ENCODE assay signal across 19 cellular contexts in the genomic region with DNA sequence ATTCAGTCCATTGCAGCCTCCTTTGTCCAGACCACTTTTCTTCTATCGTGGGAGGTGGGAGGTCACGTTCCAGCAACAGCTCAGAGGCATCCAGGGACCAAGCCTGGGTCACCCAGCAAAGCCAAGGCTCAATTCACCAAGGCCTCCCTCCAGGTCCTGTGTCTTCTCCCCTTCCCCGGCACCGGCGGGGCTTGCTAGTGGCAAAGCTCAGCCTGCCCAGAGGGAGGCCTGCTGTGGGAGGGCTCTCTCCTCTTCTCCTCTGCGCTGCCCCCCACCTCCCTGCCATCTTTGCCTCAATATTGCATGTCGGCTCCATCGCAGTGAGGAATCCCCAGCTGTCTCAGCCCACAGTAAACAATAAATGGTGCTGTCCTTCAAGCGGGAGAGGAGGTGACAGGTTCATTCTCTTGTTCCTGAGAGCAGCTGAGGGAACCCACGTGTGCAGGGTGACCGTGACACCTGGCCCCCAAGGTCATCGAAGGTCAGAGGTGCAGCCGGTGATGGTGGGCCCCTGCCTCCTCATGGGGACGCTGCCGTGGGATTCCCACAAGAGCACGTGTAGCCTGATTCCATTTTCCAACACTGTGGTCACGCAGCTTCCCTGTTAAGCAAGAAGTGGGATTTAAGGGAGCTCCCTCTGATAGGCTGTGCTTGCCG.
A peak's percentile ranks its signal among the peaks of the same experiment; 100 is the strongest.
DNase-seq lines count a peak whose midpoint lies in the region; ATAC-seq and TF ChIP-seq lines count a peak whose summit lies in the region.
"Had no signal": no experiment of that assay in that cellular context is flagged by ENCODE, and none has a peak within 500 bp of the region (broad histone marks: within the 10 kb centered on the region; RNA-seq: fewer than 3 reads in every experiment).

No MANE protein-coding gene starts in this region.

- H3K27ac Mint-ChIP-seq in activated CD4-positive, alpha-beta T cell treated with anti-CD3 and anti-CD28 coated beads, Interleukin-2, amount 10 ng/mL, durations not matched to agents 7 days and 5 days = peak overlapping the region; percentile 50
- H3K27ac Mint-ChIP-seq: IgD-negative memory B cell had no signal

- CTCF ChIA-PET in activated CD4-positive, alpha-beta T cell treated with anti-CD3 and anti-CD28 coated beads, Interleukin-2, amount 10 ng/mL, durations not matched to agents 7 days and 5 days (lab: Charles Lee) = interaction anchor here (1.1 kb wide), 1 partner anchor 14 kb away, joined by 3 read pairs; no protein-coding TSS in a partner anchor

- TF ChIP-seq CTCF in RWPE2 (IDR thresholded peaks at IDR 0.05; ENCODE audit: poor library complexity, severe bottlenecking) = no peak
- TF ChIP-seq CTCF in lower lobe of right lung (IDR thresholded peaks at IDR 0.05) = no peak
- no peak for TF ChIP-seq CTCF in vagina (IDR thresholded peaks at IDR 0.05)

- POLR2A ChIA-PET in activated CD4-positive, alpha-beta T cell treated with anti-CD3 and anti-CD28 coated beads, Interleukin-2, amount 10 ng/mL, durations not matched to agents 7 days and 5 days (lab: Charles Lee) = no interaction called here

- H3K27me3 Mint-ChIP-seq in activated CD4-positive, alpha-beta T cell treated with anti-CD3 and anti-CD28 coated beads, Interleukin-2, amount 10 ng/mL, durations not matched to agents 7 days and 5 days = no peaks in the 10 kb centered on the region
- H3K27me3 Mint-ChIP-seq: IgD-negative memory B cell had no signal

- no peak overlapping the region for H3K4me3 Mint-ChIP-seq in activated CD4-positive, alpha-beta T cell treated with anti-CD3 and anti-CD28 coated beads, Interleukin-2, amount 10 ng/mL, durations not matched to agents 7 days and 5 days
- H3K4me3 Mint-ChIP-seq: IgD-negative memory B cell had no signal

- peaks cover 7% of the 10 kb centered on the region for H3K9me3 Mint-ChIP-seq in activated CD4-positive, alpha-beta T cell treated with anti-CD3 and anti-CD28 coated beads, Interleukin-2, amount 10 ng/mL, durations not matched to agents 7 days and 5 days

- no peak for DNase-seq in activated CD4-positive, alpha-beta T cell treated with anti-CD3 and anti-CD28 coated beads, Interleukin-2, amount 10 ng/mL, durations not matched to agents 7 days and 5 days
- no peak for DNase-seq in activated CD4-positive, alpha-beta T cell treated with anti-CD3 and anti-CD28 coated beads, Interleukin-2, amount 50 U/mL, for 4 hours
- DNase-seq in RWPE2 (ENCODE audit: low spot score) (no peak), lower lobe of right lung (peak; percentile 24), vagina (ENCODE audit: extremely low spot score in 2 of 2) (no peak), SIG-M5 (lab: John Stamatoyannopoulos, UW) (no peak), middle frontal gyrus (ENCODE audit: extremely low spot score, low spot score) (no peak)
- DNase-seq: BE2C; GF-D8; MV-4-11; NCI-H1694; NCI-H2081 treated with DMSO at 0.1 percent for 48 hours; NK-92 treated with Interleukin-12 subunit alpha and Interleukin-12 subunit beta, amount 100 ng/mL, for 24 hours had no signal

- H3K27me3 ChIP-seq in RWPE2 (ENCODE audit: insufficient read depth, poor library complexity, severe bottlenecking) (no peaks in the 10 kb centered on the region), lower lobe of right lung (ENCODE audit: low read depth) (no peaks in the 10 kb centered on the region), vagina (no peaks in the 10 kb centered on the region)
- H3K27me3 ChIP-seq: BE2C, SJCRH30 had no signal

- H3K36me3 ChIP-seq in RWPE2 (ENCODE audit: low read depth) (no peaks in the 10 kb centered on the region), lower lobe of right lung (no peaks in the 10 kb centered on the region), vagina (no peaks in the 10 kb centered on the region)
- H3K36me3 ChIP-seq: BE2C, SJCRH30 had no signal

- H3K4me1 Mint-ChIP-seq in activated CD4-positive, alpha-beta T cell treated with anti-CD3 and anti-CD28 coated beads, Interleukin-2, amount 10 ng/mL, durations not matched to agents 7 days and 5 days = no peaks in the 10 kb centered on the region
- H3K4me1 Mint-ChIP-seq: IgD-negative memory B cell had no signal

- peak overlapping the region; percentile 93 for H3K27ac ChIP-seq in RWPE2 (ENCODE audit: poor library complexity, severe bottlenecking)
- no peak overlapping the region for H3K27ac ChIP-seq in lower lobe of right lung
- H3K27ac ChIP-seq in vagina = peak overlapping the region; percentile 2
- H3K27ac ChIP-seq: A549, GM23248, SJCRH30 had no signal

- H3K9me3 ChIP-seq in RWPE2 (ENCODE audit: severe bottlenecking) = no peaks in the 10 kb centered on the region
- no peaks in the 10 kb centered on the region for H3K9me3 ChIP-seq in lower lobe of right lung
- H3K9me3 ChIP-seq in vagina = no peaks in the 10 kb centered on the region
- H3K9me3 ChIP-seq: BE2C, SJCRH30 had no signal

- H3K4me3 ChIP-seq in RWPE2 (ENCODE audit: severe bottlenecking) (no peak overlapping the region), lower lobe of right lung (no peak overlapping the region), vagina (no peak overlapping the region)
- H3K4me3 ChIP-seq: A549, GM23248, SJCRH30 had no signal

- ATAC-seq in RWPE2 (ENCODE audit: low read depth) = no peak
- no peak for ATAC-seq in lower lobe of right lung
- no peak for ATAC-seq in HG03159 (IDR thresholded peaks at IDR 0.05; ENCODE audit: unreplicated experiment)
- ATAC-seq: A549, HCT116 had no signal

- TF ChIP-seq POLR2A in vagina (IDR thresholded peaks at IDR 0.05) = no peak

- intact Hi-C loops in lower lobe of right lung (cut with DNase I) = no loop called here
- intact Hi-C loops in vagina (cut with DNase I) = no loop called here

- no peaks in the 10 kb centered on the region for H3K36me3 Mint-ChIP-seq in activated CD4-positive, alpha-beta T cell treated with anti-CD3 and anti-CD28 coated beads, Interleukin-2, amount 10 ng/mL, durations not matched to agents 7 days and 5 days (ENCODE audit: low read depth)

- H3K4me1 ChIP-seq in RWPE2 (ENCODE audit: insufficient read depth, poor library complexity, severe bottlenecking) (peaks cover 23% of the 10 kb centered on the region), lower lobe of right lung (no peaks in the 10 kb centered on the region), vagina (peaks cover 30% of the 10 kb centered on the region)
- H3K4me1 ChIP-seq: A549, BE2C had no signal
